Comparison of ENCODE assay signal across 27 cellular contexts in the genomic region with DNA sequence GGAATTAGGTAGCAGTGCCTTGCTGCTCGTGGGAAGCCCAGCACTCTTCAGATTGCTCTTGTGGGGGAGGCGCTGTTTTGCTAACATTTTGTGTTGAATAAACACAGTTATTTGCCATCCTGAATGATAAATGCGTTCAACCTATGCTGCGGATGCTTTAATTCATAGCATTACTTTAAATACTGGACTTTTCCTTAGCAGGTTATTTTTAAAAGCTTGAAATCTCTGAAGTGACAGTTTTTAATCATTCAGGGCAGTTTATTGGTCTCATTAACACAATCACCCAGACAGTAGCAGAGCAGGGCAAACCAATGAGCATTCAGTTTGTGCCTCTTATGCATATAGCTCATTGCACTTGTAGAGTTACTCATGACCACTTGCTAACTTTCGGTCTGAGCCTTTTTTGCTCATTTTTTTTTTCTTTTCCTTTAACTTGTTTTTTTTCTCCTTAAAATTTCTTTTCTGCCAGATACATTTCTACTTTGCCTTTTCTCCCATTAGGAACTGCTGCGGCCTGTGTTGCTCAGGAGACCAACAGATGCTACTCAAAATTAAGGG. TPM values are rescaled to one million over a fixed set of nuclear protein-coding genes. Genes with fewer than 3 reads are reported as not detected.
"Had no signal": no experiment of that assay in that cellular context is flagged by ENCODE, and none has a peak within 500 bp of the region (broad histone marks: within the 10 kb centered on the region; RNA-seq: fewer than 3 reads in every experiment).

No MANE protein-coding gene starts in this region.

- H3K4me1 ChIP-seq: pancreas, prostate gland, right lobe of liver, testis, vagina had no signal

- H3K9me3 Mint-ChIP-seq: natural killer cell; nephron; neural progenitor cell; stimulated activated effector memory CD8-positive, alpha-beta T cell treated with anti-CD3 and anti-CD28 coated beads, Interleukin-12 subunit alpha, Interleukin-12 subunit beta, amount 100 ng/mL, for 72 hours; stimulated activated naive B cell treated with anti-CD40 and anti-IgM and Interleukin-4, amounts not matched to agents 10 μg/mL and 1 μg/mL and 100 μg/mL, for 72 hours; stimulated activated naive CD8-positive, alpha-beta T cell treated with anti-CD3 and anti-CD28 coated beads, Interleukin-15, Interleukin-2, amounts not matched to agents 100 ng/mL and 50 ng/mL, for 24 hours had no signal

- H3K9me3 ChIP-seq: pancreas, prostate gland, right lobe of liver, sigmoid colon, suprapubic skin, testis, tibial artery, transverse colon, upper lobe of left lung, vagina had no signal

- DNase-seq: naive thymus-derived CD4-positive, alpha-beta T cell; natural killer cell; occipital lobe; pancreas; right cardiac atrium; right lobe of liver; sigmoid colon; small intestine; stimulated activated CD4-positive, alpha-beta T cell treated with anti-CD3 and anti-CD28 coated beads, Interleukin-15, amount 100 ng/mL, for 24 hours; stimulated activated CD4-positive, alpha-beta T cell treated with anti-CD3 and anti-CD28 coated beads, Interleukin-2, amount 100 ng/mL, for 24 hours; stimulated activated CD4-positive, alpha-beta T cell treated with anti-CD3 and anti-CD28 coated beads, Interleukin-2, amount 100 ng/mL, for 48 hours; stimulated activated CD4-positive, alpha-beta T cell treated with anti-CD3 and anti-CD28 coated beads, Interleukin-4, amount 100 ng/mL, for 24 hours; stimulated activated naive B cell treated with anti-CD40 and anti-IgM and Interleukin-4, amounts not matched to agents 10 μg/mL and 1 μg/mL and 100 μg/mL, for 72 hours; stimulated activated naive CD4-positive, alpha-beta T cell treated with Interleukin-2 at 50 U/mL for 16 hours; substantia nigra; testis; tibial artery; transverse colon; upper lobe of left lung had no signal

- H3K4me3 ChIP-seq: neural progenitor cell, pancreas, prostate gland, right lobe of liver, sigmoid colon, suprapubic skin, testis, tibial artery, transverse colon, upper lobe of left lung, vagina had no signal

- H3K4me1 Mint-ChIP-seq: natural killer cell had no signal

- H3K27ac ChIP-seq: neural progenitor cell, pancreas, prostate gland, right lobe of liver, sigmoid colon, suprapubic skin, testis, tibial artery, transverse colon, upper lobe of left lung, vagina had no signal

- H3K36me3 Mint-ChIP-seq: natural killer cell; neural progenitor cell; stimulated activated effector memory CD8-positive, alpha-beta T cell treated with anti-CD3 and anti-CD28 coated beads, Interleukin-12 subunit alpha, Interleukin-12 subunit beta, amount 100 ng/mL, for 72 hours; stimulated activated naive B cell treated with anti-CD40 and anti-IgM and Interleukin-4, amounts not matched to agents 10 μg/mL and 1 μg/mL and 100 μg/mL, for 72 hours had no signal

- ATAC-seq: naive thymus-derived CD4-positive, alpha-beta T cell; natural killer cell; pancreas; right cardiac atrium; right lobe of liver; stimulated activated effector memory CD8-positive, alpha-beta T cell treated with anti-CD3 and anti-CD28 coated beads, Interleukin-12 subunit alpha, Interleukin-12 subunit beta, amount 100 ng/mL, for 72 hours; stimulated activated naive B cell treated with anti-CD40 and anti-IgM and Interleukin-4, amounts not matched to agents 10 μg/mL and 1 μg/mL and 100 μg/mL, for 72 hours had no signal

- H3K36me3 ChIP-seq: neural progenitor cell, pancreas, prostate gland, right lobe of liver, sigmoid colon, suprapubic skin, tibial artery, transverse colon, upper lobe of left lung, vagina had no signal

- H3K27ac Mint-ChIP-seq: naive thymus-derived CD4-positive, alpha-beta T cell; natural killer cell; nephron; neural progenitor cell; stimulated activated effector memory CD8-positive, alpha-beta T cell treated with anti-CD3 and anti-CD28 coated beads, Interleukin-12 subunit alpha, Interleukin-12 subunit beta, amount 100 ng/mL, for 72 hours; stimulated activated naive B cell treated with anti-CD40 and anti-IgM and Interleukin-4, amounts not matched to agents 10 μg/mL and 1 μg/mL and 100 μg/mL, for 72 hours; stimulated activated naive CD8-positive, alpha-beta T cell treated with anti-CD3 and anti-CD28 coated beads, Interleukin-15, Interleukin-2, amounts not matched to agents 100 ng/mL and 50 ng/mL, for 24 hours had no signal

- H3K4me3 Mint-ChIP-seq: naive thymus-derived CD4-positive, alpha-beta T cell; natural killer cell; nephron; neural progenitor cell; stimulated activated effector memory CD8-positive, alpha-beta T cell treated with anti-CD3 and anti-CD28 coated beads, Interleukin-12 subunit alpha, Interleukin-12 subunit beta, amount 100 ng/mL, for 72 hours; stimulated activated naive B cell treated with anti-CD40 and anti-IgM and Interleukin-4, amounts not matched to agents 10 μg/mL and 1 μg/mL and 100 μg/mL, for 72 hours; stimulated activated naive CD8-positive, alpha-beta T cell treated with anti-CD3 and anti-CD28 coated beads, Interleukin-15, Interleukin-2, amounts not matched to agents 100 ng/mL and 50 ng/mL, for 24 hours had no signal

RNA-seq across cellular contexts. Expression of a gene that starts 5.2 kb away (rescaled TPM):
- total RNA-seq: pulmonary artery endothelial cell had no signal
